8 cellular contexts compared by ENCODE assay signal in genomic region chr18:31741096-31741735, GRCh38. TPM values are rescaled to one million over a fixed set of nuclear protein-coding genes. Genes with fewer than 3 reads are reported as not detected.
DNase-seq lines count a peak whose midpoint lies in the region; ATAC-seq, FAIRE-seq and TF ChIP-seq lines count a peak whose summit lies in the region.

No MANE protein-coding gene starts in this region.

- TF ChIP-seq EP300 in HepG2 (IDR thresholded peaks at IDR 0.05; ENCODE audit: low read depth in 2 of 2, low read length in 2 of 2) (no peak), HepG2 (CRISPR knock-in tag; IDR thresholded peaks at IDR 0.05; ENCODE audit: borderline replicate concordance) (no peak)

- CTCF ChIA-PET in HepG2 (lab: Yijun Ruan, JAX; ENCODE audit: low intra/inter-chr PET ratio, low total read pairs), result interaction anchor here (0.9 to 2.6 kb wide), 5 partner anchors 78 to 239 kb away, joined by 3 to 18 read pairs (median 4); no protein-coding TSS in a partner anchor

- H3K4me3 ChIP-seq in HepG2 (replicated peaks in 1 of 3; ENCODE audit: insufficient read depth in 1 of 3, low read depth in 2 of 3, low read length in 3 of 3), result no peak overlapping the region

- peaks cover 0 to 5% of the 10 kb centered on the region in 2 experiments; a peak in 1 of 5 replicates for H3K27me3 ChIP-seq in HepG2 (ENCODE audit: control insufficient read depth in 1 of 2, insufficient read depth in 2 of 2, low read length in 2 of 2)

- POLR2A ChIA-PET in HepG2 (lab: Yijun Ruan, JAX), result no interaction called here

- no peak overlapping the region for H3K27ac ChIP-seq in HepG2 (ENCODE audit: extremely low read length, insufficient read depth, low read length)

- no peak overlapping the region for H2AFZ ChIP-seq in HepG2 (ENCODE audit: low read length)

- FAIRE-seq in D721Med (lab: Jason Lieb, UNC) (peak; percentile 95), HepG2 (lab: Jason Lieb, UNC) (peak; percentile 42), urothelium cell line (lab: Jason Lieb, UNC) (no peak)

- H3K9me3 ChIP-seq in HepG2 (ENCODE audit: low read length), result no peaks in the 10 kb centered on the region

- BruUV-seq in HepG2 (replicated peaks; lab: Mats Ljungman, UMichigan), result no TSS peak

- in situ Hi-C loops in HepG2 (cut with HindIII; ENCODE audit: extremely low pct_ligation_motif_present, low pct_unique_long_range_greater_than_20kb), result loop anchor here (10.0 kb wide), 2 partner anchors 84 to 214 kb away; no protein-coding TSS in a partner anchor

- H3K4me1 ChIP-seq in HepG2 (ENCODE audit: insufficient read depth, low read length), result peaks cover 12% of the 10 kb centered on the region

- no peak for TF ChIP-seq POLR2A in HepG2 (IDR thresholded peaks at IDR 0.05; ENCODE audit: insufficient read depth in 1 of 2, low read depth in 2 of 2, low read length in 2 of 2)

- no peak overlapping the region for H3K4me2 ChIP-seq in HepG2 (ENCODE audit: low read depth, low read length)

- H3K79me2 ChIP-seq in HepG2 (ENCODE audit: insufficient read depth, low read length), result no peaks in the 10 kb centered on the region

- WGBS in HepG2 (ENCODE audit: low lambda C conversion rate), result 27% methylated on average over 4 of the region's 4 CpGs

- ATAC-seq in HG02938 (IDR thresholded peaks at IDR 0.05; ENCODE audit: unreplicated experiment) (peak; percentile 47), HepG2 (peak; percentile 46; the same call in 2 of the 3 replicates)

- peak; percentile 48; the same call in 1 of the 2 replicates for TF ChIP-seq RAD21 in HepG2 (CRISPR knock-in tag; IDR thresholded peaks at IDR 0.05)

- no peak for DNase-seq in D721Med (ENCODE audit: insufficient read length, low spot score)
- peak; percentile 9 to 30 for DNase-seq in SHP77 (lab: John Stamatoyannopoulos, UW)
- peak; percentile 49 for DNase-seq in astrocyte of the hippocampus (ENCODE audit: low read depth, low spot score)
- DNase-seq in HepG2 (ENCODE audit: low spot score), result peak; percentile 41
- peak; percentile 21 to 36 for DNase-seq in stimulated activated CD8-positive, alpha-beta memory T cell treated with anti-CD3 and anti-CD28 coated beads, Interleukin-4, amount 100 ng/mL, for 1 hour (ENCODE audit: low read depth in 2 of 2, low spot score in 1 of 2)
- no peak for DNase-seq in SK-N-DZ (ENCODE audit: low spot score)
- no peak for DNase-seq in urothelium cell line (ENCODE audit: low spot score)

- intact Hi-C loops in HepG2 (cut with micrococcal nuclease; ENCODE audit: unreplicated experiment), result loop anchor here (1.0 kb wide), 3 partner anchors 78 to 236 kb away; no protein-coding TSS in a partner anchor

- no peaks in the 10 kb centered on the region for H3K36me3 ChIP-seq in HepG2 (replicated peaks in 1 of 2; ENCODE audit: control insufficient read depth in 1 of 2, insufficient read depth in 2 of 2, low read length in 2 of 2)

- H4K20me1 ChIP-seq in HepG2 (ENCODE audit: insufficient read depth, low read length), result no peaks in the 10 kb centered on the region

- TF ChIP-seq CTCF in D721Med (IDR thresholded peaks at IDR 0.05; ENCODE audit: insufficient read depth, missing control alignments), result peak; percentile 86
- TF ChIP-seq CTCF in HepG2 (CRISPR knock-in tag; IDR thresholded peaks at IDR 0.05), result peak; percentile 79

- H3K9ac ChIP-seq in HepG2 (ENCODE audit: insufficient read depth, low read depth, low read length), result no peak overlapping the region

TF ChIP-seq in HepG2, 621 proteins besides CTCF, POLR2A, EP300 and RAD21:
- TF ChIP-seq, protein P1, sequence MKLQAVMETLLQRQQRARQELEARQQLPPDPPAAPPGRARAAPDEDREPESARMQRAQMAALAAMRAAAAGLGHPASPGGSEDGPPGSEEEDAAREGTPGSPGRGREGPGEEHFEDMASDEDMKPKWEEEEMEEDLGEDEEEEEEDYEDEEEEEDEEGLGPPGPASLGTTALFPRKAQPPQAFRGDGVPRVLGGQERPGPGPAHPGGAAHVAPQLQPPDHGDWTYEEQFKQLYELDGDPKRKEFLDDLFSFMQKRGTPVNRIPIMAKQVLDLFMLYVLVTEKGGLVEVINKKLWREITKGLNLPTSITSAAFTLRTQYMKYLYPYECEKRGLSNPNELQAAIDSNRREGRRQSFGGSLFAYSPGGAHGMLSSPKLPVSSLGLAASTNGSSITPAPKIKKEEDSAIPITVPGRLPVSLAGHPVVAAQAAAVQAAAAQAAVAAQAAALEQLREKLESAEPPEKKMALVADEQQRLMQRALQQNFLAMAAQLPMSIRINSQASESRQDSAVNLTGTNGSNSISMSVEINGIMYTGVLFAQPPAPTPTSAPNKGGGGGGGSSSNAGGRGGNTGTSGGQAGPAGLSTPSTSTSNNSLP (IDR thresholded peaks at IDR 0.05; ENCODE audit: low read depth, low read length), result 0 out of 2 replicates have a peak, but pooled peaks have one; percentile 17
- TF ChIP-seq STAG1 (CRISPR knock-in tag; IDR thresholded peaks at IDR 0.05), result peak; percentile 75
- TF ChIP-seq, protein P2, sequence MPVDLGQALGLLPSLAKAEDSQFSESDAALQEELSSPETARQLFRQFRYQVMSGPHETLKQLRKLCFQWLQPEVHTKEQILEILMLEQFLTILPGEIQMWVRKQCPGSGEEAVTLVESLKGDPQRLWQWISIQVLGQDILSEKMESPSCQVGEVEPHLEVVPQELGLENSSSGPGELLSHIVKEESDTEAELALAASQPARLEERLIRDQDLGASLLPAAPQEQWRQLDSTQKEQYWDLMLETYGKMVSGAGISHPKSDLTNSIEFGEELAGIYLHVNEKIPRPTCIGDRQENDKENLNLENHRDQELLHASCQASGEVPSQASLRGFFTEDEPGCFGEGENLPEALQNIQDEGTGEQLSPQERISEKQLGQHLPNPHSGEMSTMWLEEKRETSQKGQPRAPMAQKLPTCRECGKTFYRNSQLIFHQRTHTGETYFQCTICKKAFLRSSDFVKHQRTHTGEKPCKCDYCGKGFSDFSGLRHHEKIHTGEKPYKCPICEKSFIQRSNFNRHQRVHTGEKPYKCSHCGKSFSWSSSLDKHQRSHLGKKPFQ (CRISPR knock-in tag; IDR thresholded peaks at IDR 0.05; ENCODE audit: insufficient replicate concordance), result no peak
- peak; percentile 78 for TF ChIP-seq SMC3 (IDR thresholded peaks at IDR 0.05; ENCODE audit: low read length)

RNA-seq across cellular contexts. Expression of gene SLC25A52, which starts 19.5 kb away (rescaled TPM):
- 0.46 and 1.1 TPM in 2 replicates for total RNA-seq in HepG2 (2016; rRNA removed; fragmentation: Illumina TruSeq; extraction: Trizol)
- 0.30 and 0.62 TPM in 2 replicates for total RNA-seq in HepG2 (2016; cell fraction: cytosol; rRNA removed; fragmentation: Illumina TruSeq; extraction: Trizol; ENCODE audit: low read depth)
- total RNA-seq in HepG2 (2016; cell fraction: insoluble cytoplasmic fraction; rRNA removed; fragmentation: Illumina TruSeq; extraction: Trizol), result 0.46 and 0.58 TPM in 2 replicates
- total RNA-seq in HepG2 (2016; cell fraction: membrane; rRNA removed; fragmentation: Illumina TruSeq; extraction: Trizol), result 0.40 and 0.45 TPM in 2 replicates
- total RNA-seq in HepG2 (2016; cell fraction: nucleus; rRNA removed; fragmentation: Illumina TruSeq; extraction: Trizol), result 0.43 TPM in 1 of 2 replicates, not detected in the other
- not detected in 2 replicates for polyA plus RNA-seq in HepG2 (2011; rRNA removed)
- polyA plus RNA-seq in HepG2 (2011; cell fraction: cytosol; rRNA removed), result 0.04 TPM in 1 of 2 replicates, not detected in the other
- polyA plus RNA-seq in HepG2 (2011; cell fraction: nucleus; rRNA removed), result not detected in 2 replicates
- polyA plus RNA-seq in HepG2 (2012), result not detected in 2 replicates
- polyA plus RNA-seq in HepG2 (2016; cell fraction: cytosol; fragmentation: Illumina TruSeq; extraction: Trizol; ENCODE audit: low read depth), result 0.09 TPM in 1 of 2 replicates, not detected in the other
- polyA plus RNA-seq in HepG2 (2016; cell fraction: insoluble cytoplasmic fraction; fragmentation: Illumina TruSeq; extraction: Trizol; ENCODE audit: low read depth), result 0.20 TPM in 1 of 2 replicates, not detected in the other
- polyA plus RNA-seq in HepG2 (2016; cell fraction: membrane; fragmentation: Illumina TruSeq; extraction: Trizol; ENCODE audit: low read depth), result 0.14 TPM in 1 of 2 replicates, not detected in the other
- polyA plus RNA-seq in HepG2 (2016; cell fraction: nucleus; fragmentation: Illumina TruSeq; extraction: Trizol; ENCODE audit: insufficient read depth, low read depth), result 0.38 and 0.77 TPM in 2 replicates
- not detected in 2 replicates for polyA minus RNA-seq in HepG2 (2011; rRNA and poly(A)+ RNA removed; ENCODE audit: low replicate concordance)
- polyA minus RNA-seq in HepG2 (2011; cell fraction: cytosol; rRNA and poly(A)+ RNA removed), result not detected in 2 replicates
- polyA minus RNA-seq in HepG2 (2011; cell fraction: nucleus; rRNA and poly(A)+ RNA removed), result not detected in 2 replicates
- not detected in 2 replicates for polyA plus RNA-seq in SK-N-DZ (2014; cell fraction: cytosol; rRNA removed)
- polyA plus RNA-seq in SK-N-DZ (2014; cell fraction: nucleus; rRNA removed), result not detected in 2 replicates

RNA-seq across cellular contexts. Expression of gene B4GALT6, which starts 56.8 kb away (rescaled TPM):
- 3.3 and 3.8 TPM in 2 replicates for total RNA-seq in HepG2 (2016; rRNA removed; fragmentation: Illumina TruSeq; extraction: Trizol)
- total RNA-seq in HepG2 (2016; cell fraction: cytosol; rRNA removed; fragmentation: Illumina TruSeq; extraction: Trizol; ENCODE audit: low read depth), result 10.3 and 13.5 TPM in 2 replicates
- total RNA-seq in HepG2 (2016; cell fraction: insoluble cytoplasmic fraction; rRNA removed; fragmentation: Illumina TruSeq; extraction: Trizol), result 3.9 and 4.3 TPM in 2 replicates
- total RNA-seq in HepG2 (2016; cell fraction: membrane; rRNA removed; fragmentation: Illumina TruSeq; extraction: Trizol), result 6.0 and 6.3 TPM in 2 replicates
- total RNA-seq in HepG2 (2016; cell fraction: nucleus; rRNA removed; fragmentation: Illumina TruSeq; extraction: Trizol), result 5.8 and 6.8 TPM in 2 replicates
- polyA plus RNA-seq in HepG2 (2011; rRNA removed), result 1.7 and 1.9 TPM in 2 replicates
- 0.46 and 1.1 TPM in 2 replicates for polyA plus RNA-seq in HepG2 (2011; cell fraction: cytosol; rRNA removed)
- 0.99 and 1.1 TPM in 2 replicates for polyA plus RNA-seq in HepG2 (2011; cell fraction: nucleus; rRNA removed)
- 2.0 and 3.5 TPM in 2 replicates for polyA plus RNA-seq in HepG2 (2012)
- polyA plus RNA-seq in HepG2 (2016; cell fraction: cytosol; fragmentation: Illumina TruSeq; extraction: Trizol; ENCODE audit: low read depth), result 0.20 and 0.28 TPM in 2 replicates
- 6.0 and 6.7 TPM in 2 replicates for polyA plus RNA-seq in HepG2 (2016; cell fraction: insoluble cytoplasmic fraction; fragmentation: Illumina TruSeq; extraction: Trizol; ENCODE audit: low read depth)
- 2.4 and 2.6 TPM in 2 replicates for polyA plus RNA-seq in HepG2 (2016; cell fraction: membrane; fragmentation: Illumina TruSeq; extraction: Trizol; ENCODE audit: low read depth)
- polyA plus RNA-seq in HepG2 (2016; cell fraction: nucleus; fragmentation: Illumina TruSeq; extraction: Trizol; ENCODE audit: insufficient read depth, low read depth), result 7.6 and 8.3 TPM in 2 replicates
- polyA minus RNA-seq in HepG2 (2011; rRNA and poly(A)+ RNA removed; ENCODE audit: low replicate concordance), result 0.70 and 1.8 TPM in 2 replicates
- 1.6 and 3.3 TPM in 2 replicates for polyA minus RNA-seq in HepG2 (2011; cell fraction: cytosol; rRNA and poly(A)+ RNA removed)
- 2.8 and 4.8 TPM in 2 replicates for polyA minus RNA-seq in HepG2 (2011; cell fraction: nucleus; rRNA and poly(A)+ RNA removed)
- 6.1 TPM in 2 replicates for polyA plus RNA-seq in SK-N-DZ (2014; cell fraction: cytosol; rRNA removed)
- polyA plus RNA-seq in SK-N-DZ (2014; cell fraction: nucleus; rRNA removed), result 10.8 and 29.8 TPM in 2 replicates

Comparison
In these comparisons a context has a peak if more than half of its experiments do, and no peak if none do; other contexts are left out.
1. DNase-seq: peak in SHP77 (2 of 2), astrocyte of the hippocampus (single experiment), HepG2 (single experiment) and stimulated activated CD8-positive, alpha-beta memory T cell treated with anti-CD3 and anti-CD28 coated beads, Interleukin-4, amount 100 ng/mL, for 1 hour (2 of 2); none in D721Med (single experiment), SK-N-DZ (single experiment) and urothelium cell line (single experiment).